In genomic region chr5:34245813-34246212, GRCh38 we compare ENCODE assay signal across 8 cellular contexts.
A peak's percentile ranks its signal among the peaks of the same experiment; 100 is the strongest.
DNase-seq lines count a peak whose midpoint lies in the region; ATAC-seq, FAIRE-seq and TF ChIP-seq lines count a peak whose summit lies in the region.
"Not testable (repeated sequence)": the region's sequence is repeated elsewhere in the genome, so short reads cannot be mapped to it uniquely, and the experiment has no call there.

No MANE protein-coding gene starts in this region.

- DNase-seq in A549 (ENCODE audit: low read depth in 1 of 2, low spot score in 1 of 2) (peak in 1 of 2 experiments; percentile 0), GM12865 (ENCODE audit: low read depth) (peak; percentile 0), NCI-H1105 treated with DMSO at 0.1 percent for 48 hours (lab: John Stamatoyannopoulos, UW) (peak; percentile 59), dermis blood vessel endothelial cell (peak; percentile 0), right lobe of liver (peak; percentile 31 to 66 (median 45))
- not testable (repeated sequence) for DNase-seq in activated T-cell treated with anti-CD3 and anti-CD28 coated beads, Interleukin-2, amount 50 U/mL, for 24 hours

- not testable (repeated sequence) for TF ChIP-seq EP300 in A549 (IDR thresholded peaks at IDR 0.05)

- TF ChIP-seq POLR2A in A549 (IDR thresholded peaks at IDR 0.05; ENCODE audit: low read length): not testable (repeated sequence)
- peak; percentile 46 for TF ChIP-seq POLR2A in right lobe of liver (IDR thresholded peaks at IDR 0.05)

- H3K27me3 Mint-ChIP-seq in activated T-cell treated with anti-CD3 and anti-CD28 coated beads, Interleukin-2, amount 50 U/mL, for 24 hours: not testable (repeated sequence)

- POLR2A ChIA-PET in A549 (lab: Yijun Ruan, JAX): not testable (repeated sequence)

- ATAC-seq in A549, right lobe of liver: not testable (repeated sequence)

- not testable (repeated sequence) for TF ChIP-seq CTCF in A549 (IDR thresholded peaks at IDR 0.05); GM12865 (IDR thresholded peaks at IDR 0.05; ENCODE audit: insufficient read depth, low read depth, low read length, missing control alignments); OCI-LY3 (IDR thresholded peaks at IDR 0.05; ENCODE audit: low read depth, low read length); right lobe of liver (IDR thresholded peaks at IDR 0.05)

- peak overlapping the region; percentile 32; the same call in 2 of the 3 replicates for H3K4me3 ChIP-seq in A549
- H3K4me3 ChIP-seq in GM12865 (ENCODE audit: low read depth, low read length): peak overlapping the region; percentile 48
- peak overlapping the region; percentile 74 for H3K4me3 ChIP-seq in OCI-LY3 (ENCODE audit: low read length)
- H3K4me3 ChIP-seq in right lobe of liver: peak overlapping the region in 2 of 3 donors; percentile 18 to 24
- H3K4me3 ChIP-seq in skeletal muscle satellite cell (ENCODE audit: low read length): peak overlapping the region; percentile 42

- H3K9me3 Mint-ChIP-seq in activated T-cell treated with anti-CD3 and anti-CD28 coated beads, Interleukin-2, amount 50 U/mL, for 24 hours: not testable (repeated sequence)

- peak overlapping the region; percentile 84 for H3K4me3 Mint-ChIP-seq in activated T-cell treated with anti-CD3 and anti-CD28 coated beads, Interleukin-2, amount 50 U/mL, for 24 hours

- not testable (repeated sequence) for H3K4me1 ChIP-seq in A549; OCI-LY3 (ENCODE audit: low read length); right lobe of liver; skeletal muscle satellite cell (ENCODE audit: control insufficient read depth, insufficient read depth, low read length)

- H3K4me1 Mint-ChIP-seq in activated T-cell treated with anti-CD3 and anti-CD28 coated beads, Interleukin-2, amount 50 U/mL, for 24 hours (ENCODE audit: low read depth): peaks cover 11% of the 10 kb centered on the region

- not testable (repeated sequence) for H3K27me3 ChIP-seq in OCI-LY3 (ENCODE audit: low read depth, low read length); right lobe of liver; skeletal muscle satellite cell (ENCODE audit: control insufficient read depth, insufficient read depth, low read length)

- not testable (repeated sequence) for TF ChIP-seq RAD21 in A549 (conservative IDR thresholded peaks at IDR 0.05 in 1 of 2, IDR thresholded peaks at IDR 0.05 in 1 of 2)

- H3K4me2 ChIP-seq in A549 (peak overlapping the region; percentile 77), OCI-LY3 (ENCODE audit: low read length) (peak overlapping the region; percentile 70), skeletal muscle satellite cell (ENCODE audit: low read length) (peak overlapping the region; percentile 75)

- H3K27ac Mint-ChIP-seq in activated T-cell treated with anti-CD3 and anti-CD28 coated beads, Interleukin-2, amount 50 U/mL, for 24 hours: peak overlapping the region; percentile 90

- H4K20me1 ChIP-seq in OCI-LY3 (ENCODE audit: insufficient read depth, low read length): not testable (repeated sequence)

- CTCF ChIA-PET in A549 (lab: Yijun Ruan, JAX): not testable (repeated sequence)

- intact Hi-C loops in right lobe of liver (cut with DNase I): not testable (repeated sequence)

- FAIRE-seq in A549 (lab: Jason Lieb, UNC): not testable (repeated sequence)

- not testable (repeated sequence) for H3K36me3 Mint-ChIP-seq in activated T-cell treated with anti-CD3 and anti-CD28 coated beads, Interleukin-2, amount 50 U/mL, for 24 hours (ENCODE audit: low read depth)

- not testable (repeated sequence) for H3K9me3 ChIP-seq in A549; OCI-LY3 (ENCODE audit: insufficient read depth, low read length); right lobe of liver; skeletal muscle satellite cell (replicated peaks; ENCODE audit: low read length)

- H3K9ac ChIP-seq in OCI-LY3 (ENCODE audit: low read length): 0 out of 2 replicates have a peak overlapping the region, but pooled peaks have one; percentile 13
- H3K9ac ChIP-seq in skeletal muscle satellite cell (ENCODE audit: low read depth, low read length): not testable (repeated sequence)

- peak overlapping the region in 1 of 2 experiments; percentile 60; a peak in 2 of 6 replicates for H3K27ac ChIP-seq in A549
- H3K27ac ChIP-seq in OCI-LY3 (ENCODE audit: low read length): not testable (repeated sequence)
- H3K27ac ChIP-seq in right lobe of liver: peak overlapping the region; percentile 57 to 93 (median 93)

- not testable (repeated sequence) for H3K79me2 ChIP-seq in OCI-LY3 (ENCODE audit: low read length)

- not testable (repeated sequence) for H2AFZ ChIP-seq in OCI-LY3 (ENCODE audit: low read depth, low read length)

- WGBS in A549 (ENCODE audit: missing lambda C conversion rate): 5% methylated on average over 2 of the region's 2 CpGs
- 24% methylated on average over 2 of the region's 2 CpGs for WGBS in right lobe of liver (ENCODE audit: insufficient coverage, low coverage, low lambda C conversion rate, missing lambda C conversion rate)

- H3K36me3 ChIP-seq in OCI-LY3 (replicated peaks; ENCODE audit: low read depth, low read length); right lobe of liver; skeletal muscle satellite cell (ENCODE audit: insufficient read depth, low read length): not testable (repeated sequence)

TF ChIP-seq in A549, 52 proteins besides CTCF, POLR2A, EP300 and RAD21:
- not testable (repeated sequence) for TF ChIP-seq FOSL2 (IDR thresholded peaks at IDR 0.05)
- TF ChIP-seq FOSL2 (CRISPR knock-in tag; IDR thresholded peaks at IDR 0.05): peak; percentile 29; the same call in 1 of the 2 replicates
- TF ChIP-seq CEBPB (IDR thresholded peaks at IDR 0.05): peak in 1 of 2 experiments; percentile 50; a peak in 2 of 4 replicates

Comparison
In these comparisons a context has a peak if more than half of its experiments do, and no peak if none do; other contexts are left out.
1. H3K4me3 ChIP-seq: peak in every context shown above with its lines; median percentile 74 in OCI-LY3; 48 in GM12865; 42 in skeletal muscle satellite cell; 32 in A549; 21 in right lobe of liver.